8 cellular contexts compared by ENCODE assay signal in genomic region chr1:160260436-160261382, GRCh38. TPM values are rescaled to one million over a fixed set of nuclear protein-coding genes. Genes with fewer than 3 reads are reported as not detected.
DNase-seq lines count a peak whose midpoint lies in the region; ATAC-seq and TF ChIP-seq lines count a peak whose summit lies in the region.

No MANE protein-coding gene starts in this region.

- peak overlapping the region; percentile 86 for H3K4me3 Mint-ChIP-seq in T-helper 17 cell

- intact Hi-C loops in sigmoid colon (cut with DNase I), result no loop called here

- POLR2A ChIA-PET in HEK293T (lab: Yijun Ruan, JAX), result interaction anchor here (0.8 to 1.4 kb wide), 7 partner anchors 8 to 70 kb away, joined by 3 to 12 read pairs (median 3); partner anchors contain the start of gene PEX19

- peaks cover 0 to 34% (median 16%) of the 10 kb centered on the region in 11 experiments; a peak in 11 of 22 replicates for H4K20me1 ChIP-seq in BLaER1 treated with 17β-estradiol and CSF1 and Interleukin-3, amounts not matched to agents 10 nM and 100 nM

- no peaks in the 10 kb centered on the region for H3K27me3 ChIP-seq in BLaER1 treated with 17β-estradiol and CSF1 and Interleukin-3, amounts not matched to agents 10 nM and 100 nM
- H3K27me3 ChIP-seq in sigmoid colon, result no peaks in the 10 kb centered on the region

- no peak for TF ChIP-seq POLR2A in sigmoid colon (IDR thresholded peaks at IDR 0.05)

- H3K9me3 ChIP-seq in BLaER1 treated with 17β-estradiol and CSF1 and Interleukin-3, amounts not matched to agents 10 nM and 100 nM (replicated peaks in 1 of 11), result no peaks in the 10 kb centered on the region
- H3K9me3 ChIP-seq in T-helper 17 cell (ENCODE audit: control insufficient read depth, low read length, poor library complexity, severe bottlenecking) (no peaks in the 10 kb centered on the region), sigmoid colon (no peaks in the 10 kb centered on the region)

- DNase-seq in HEK293T (ENCODE audit: extremely low spot score), result peak; percentile 70
- DNase-seq in T-helper 17 cell, result no peak
- peak; percentile 55 for DNase-seq in fibroblast of the conjunctiva (ENCODE audit: low read depth)
- DNase-seq in sigmoid colon, result no peak
- no peak for DNase-seq in omental fat pad (ENCODE audit: low spot score)
- DNase-seq in effector CD4-positive, alpha-beta T cell, result no peak

- ATAC-seq in T-helper 17 cell (no peak), GM21423 (IDR thresholded peaks at IDR 0.05; ENCODE audit: unreplicated experiment) (no peak), omental fat pad (ENCODE audit: low FRiP score) (no peak)

- H3K4me2 ChIP-seq in BLaER1 treated with 17β-estradiol and CSF1 and Interleukin-3, amounts not matched to agents 10 nM and 100 nM, result peak overlapping the region; percentile 77 to 96 (median 85)

- H3K27me3 Mint-ChIP-seq in T-helper 17 cell, result no peaks in the 10 kb centered on the region

- WGBS in sigmoid colon, 2 donors, result 45 to 49% methylated on average over 6 of the region's 6 CpGs

- peak overlapping the region; percentile 100 for H3K27ac Mint-ChIP-seq in T-helper 17 cell

- H3K27ac ChIP-seq in BLaER1 treated with 17β-estradiol and CSF1 and Interleukin-3, amounts not matched to agents 10 nM and 100 nM, result peak overlapping the region; percentile 95 to 100 (median 98); a peak in 20 of 22 replicates
- H3K27ac ChIP-seq in sigmoid colon, result peak overlapping the region; percentile 97 to 98 (median 98)

- H3K36me3 ChIP-seq in BLaER1 treated with 17β-estradiol and CSF1 and Interleukin-3, amounts not matched to agents 10 nM and 100 nM, result peaks cover 8 to 34% (median 25%) of the 10 kb centered on the region in 11 experiments; a peak in 17 of 22 replicates
- H3K36me3 ChIP-seq in sigmoid colon, result no peaks in the 10 kb centered on the region

- peaks cover 25 to 53% (median 39%) of the 10 kb centered on the region in 10 experiments for H3K4me1 ChIP-seq in BLaER1 treated with 17β-estradiol and CSF1 and Interleukin-3, amounts not matched to agents 10 nM and 100 nM
- peaks cover 0 to 61% (median 56%) of the 10 kb centered on the region in 4 donors for H3K4me1 ChIP-seq in sigmoid colon

- no peak for TF ChIP-seq EP300 in sigmoid colon (IDR thresholded peaks at IDR 0.05)

- peaks cover 37% of the 10 kb centered on the region for H3K4me1 Mint-ChIP-seq in T-helper 17 cell

- H3K4me3 ChIP-seq in BLaER1 treated with 17β-estradiol and CSF1 and Interleukin-3, amounts not matched to agents 10 nM and 100 nM, result peak overlapping the region; percentile 82 to 97 (median 92)
- H3K4me3 ChIP-seq in sigmoid colon, result peak overlapping the region in 3 of 4 donors; percentile 81 to 91 (median 88)

- peaks cover 6% of the 10 kb centered on the region for H3K36me3 Mint-ChIP-seq in T-helper 17 cell (ENCODE audit: low read depth)

- TF ChIP-seq CTCF in sigmoid colon (IDR thresholded peaks at IDR 0.05), result no peak
- no peak for TF ChIP-seq CTCF in omental fat pad (IDR thresholded peaks at IDR 0.05)

- peak overlapping the region; percentile 95 to 100 (median 98) for H3K9ac ChIP-seq in BLaER1 treated with 17β-estradiol and CSF1 and Interleukin-3, amounts not matched to agents 10 nM and 100 nM

- CTCF ChIA-PET in HEK293T (lab: Yijun Ruan, JAX), result interaction anchor here (0.6 to 2.4 kb wide), 3 partner anchors 9 to 68 kb away, joined by 3 to 13 read pairs (median 7); no protein-coding TSS in a partner anchor

TF ChIP-seq in HEK293T, 16 proteins besides CTCF, POLR2A, EP300 and RAD21:
- TF ChIP-seq HDGF (IDR thresholded peaks at IDR 0.05; ENCODE audit: borderline replicate concordance) (no peak), FOXA1 (IDR thresholded peaks at IDR 0.05) (no peak), L3MBTL2 (conservative IDR thresholded peaks at IDR 0.05) (no peak), ARNT (IDR thresholded peaks at IDR 0.05) (no peak), FOXM1 (IDR thresholded peaks at IDR 0.05; ENCODE audit: borderline replicate concordance) (no peak), SP1 (IDR thresholded peaks at IDR 0.05) (no peak), PKNOX1 (IDR thresholded peaks at IDR 0.05) (peak; percentile 44; the same call in 1 of the 2 replicates), BHLHE40 (IDR thresholded peaks at IDR 0.05; ENCODE audit: borderline replicate concordance) (no peak), ZNF384 (IDR thresholded peaks at IDR 0.05) (no peak), SUZ12 (IDR thresholded peaks at IDR 0.05) (no peak), TARDBP (IDR thresholded peaks at IDR 0.05) (no peak), ELF4 (IDR thresholded peaks at IDR 0.05) (no peak), NFRKB (IDR thresholded peaks at IDR 0.05) (no peak), CTBP1 (IDR thresholded peaks at IDR 0.05; ENCODE audit: borderline replicate concordance) (peak; percentile 79), LEF1 (IDR thresholded peaks at IDR 0.05; ENCODE audit: borderline replicate concordance) (no peak), FOXK2 (IDR thresholded peaks at IDR 0.05) (no peak)
TF ChIP-seq in HEK293T: peak in this region for 2.

RNA-seq across cellular contexts. Expression of gene DCAF8, which starts 1.6 kb away (rescaled TPM):
- total RNA-seq in T-helper 17 cell (100 to 1,000 TPM; 167 to 178 TPM), sigmoid colon (100 to 1,000 TPM; 138 to 184 (median 147) TPM), omental fat pad (100 to 1,000 TPM; 101 to 164 (median 134) TPM)
- polyA plus RNA-seq in sigmoid colon, result 10 to 100 TPM; 28.2 to 76.1 (median 44.4) TPM

RNA-seq across cellular contexts. Expression of gene PEX19, which starts 24.2 kb away (rescaled TPM):
- total RNA-seq in T-helper 17 cell, result 10 to 100 TPM; 28.9 to 34.7 TPM
- 10 to 100 TPM; 49.0 to 57.4 (median 53.0) TPM for total RNA-seq in sigmoid colon
- 10 to 100 TPM; 25.6 to 42.0 (median 35.4) TPM for polyA plus RNA-seq in sigmoid colon
- total RNA-seq in omental fat pad, result 100 to 1,000 TPM in 2 of 4 donors, 10 to 100 TPM in 2; 66.7 to 117 (median 96.9) TPM

RNA-seq across cellular contexts. Expression of gene PEA15, which starts 55.5 kb away (rescaled TPM):
- total RNA-seq in T-helper 17 cell (10 to 100 TPM; 19.6 to 21.6 TPM), sigmoid colon (100 to 1,000 TPM in 1 of 4 donors, 10 to 100 TPM in 3; 65.7 to 126 (median 88.8) TPM), omental fat pad (100 to 1,000 TPM in 3 of 4 donors, 10 to 100 TPM in 1; 89.1 to 214 (median 153) TPM)
- polyA plus RNA-seq in sigmoid colon, result 100 to 1,000 TPM in 2 of 3 donors, 10 to 100 TPM in 1; 42.5 to 113 (median 109) TPM

Comparison
In these comparisons a context has a peak if more than half of its experiments do, and no peak if none do; other contexts are left out.
1. DNase-seq: peak in HEK293T (single experiment) and fibroblast of the conjunctiva (single experiment); none in T-helper 17 cell (0 of 3), sigmoid colon (single experiment), omental fat pad (single experiment) and effector CD4-positive, alpha-beta T cell (single experiment).